Comparison of ENCODE assay signal across 8 cellular contexts in the genomic region with DNA sequence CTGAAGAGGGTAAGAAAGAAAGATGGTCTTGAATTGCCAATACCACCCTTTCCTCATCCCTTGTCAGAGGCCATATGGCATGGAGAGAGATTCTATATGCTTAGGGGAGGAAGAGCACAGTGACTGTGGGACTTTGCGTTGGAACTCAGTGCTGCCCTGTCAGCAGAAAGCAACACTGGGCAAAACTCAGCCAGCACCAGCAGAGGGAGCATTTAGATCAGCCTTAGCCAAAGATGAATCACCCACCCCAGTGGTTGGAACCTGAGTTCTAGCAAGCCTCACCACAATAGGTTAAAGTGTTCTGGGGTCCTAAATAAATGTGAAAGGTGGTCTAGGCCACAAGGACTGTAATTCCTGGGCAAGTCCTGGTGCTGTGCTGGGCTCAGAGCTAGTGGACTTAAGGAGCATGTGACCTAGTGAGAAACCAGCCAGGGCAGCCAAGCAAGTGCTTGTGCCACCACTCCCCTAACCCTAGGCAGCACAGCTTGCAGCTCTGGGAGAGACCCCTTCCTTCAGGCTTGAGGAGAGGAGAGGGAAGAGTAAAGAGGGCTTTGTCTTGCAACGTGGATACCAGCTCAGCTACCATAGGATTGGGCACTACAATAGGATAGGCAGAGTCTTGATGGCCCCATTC. TPM values are rescaled to one million over a fixed set of nuclear protein-coding genes. Genes with fewer than 3 reads are reported as not detected.
DNase-seq lines count a peak whose midpoint lies in the region; ATAC-seq, FAIRE-seq and TF ChIP-seq lines count a peak whose summit lies in the region.

No MANE protein-coding gene starts in this region.

- peak; percentile 86 for FAIRE-seq in keratinocyte (lab: Jason Lieb, UNC)

- H3K27me3 ChIP-seq in keratinocyte (ENCODE audit: control insufficient read depth, extremely low read depth, insufficient read depth, low read length): no peaks in the 10 kb centered on the region

- TF ChIP-seq CTCF in keratinocyte (optimal IDR thresholded peaks at IDR 0.05 in 1 of 3, IDR thresholded peaks at IDR 0.05 in 1 of 3, conservative IDR thresholded peaks at IDR 0.05 in 1 of 3; ENCODE audit: extremely low read depth in 1 of 3, insufficient read depth in 2 of 3, low read length in 3 of 3): peak; percentile 87 to 92 (median 87)

- no peaks in the 10 kb centered on the region for H3K36me3 ChIP-seq in keratinocyte (ENCODE audit: control insufficient read depth in 2 of 2, extremely low read depth in 1 of 2, insufficient read depth in 2 of 2, low read length in 2 of 2)

- H4K20me1 ChIP-seq in keratinocyte (ENCODE audit: control insufficient read depth, extremely low read depth, insufficient read depth, low read length): no peaks in the 10 kb centered on the region

- H3K9ac ChIP-seq in keratinocyte (ENCODE audit: control insufficient read depth, extremely low read depth, insufficient read depth, low read length): no peak overlapping the region

- DNase-seq in stimulated activated naive CD4-positive, alpha-beta T cell treated with Interleukin-2 at 50 U/mL for 16 hours (lab: John Stamatoyannopoulos, UW): peak; percentile 31
- no peak for DNase-seq in stimulated activated naive CD4-positive, alpha-beta T cell (lab: John Stamatoyannopoulos, UW)
- DNase-seq in NCI-H460 (ENCODE audit: extremely low read depth, low read depth) (peak; percentile 53), keratinocyte (ENCODE audit: low read depth, low spot score) (no peak), stromal cell of bone marrow (ENCODE audit: low read depth) (peak; percentile 40), 8988T (no peak)
- peak in 1 of 2 donors; percentile 41 for DNase-seq in activated naive CD4-positive, alpha-beta T cell treated with anti-CD3 and anti-CD28 coated beads, Interleukin-2, amount 50 U/mL, for 72 hours (ENCODE audit: low spot score in 2 of 2)

- H3K9me3 ChIP-seq in keratinocyte (ENCODE audit: control insufficient read depth, low read depth, low read length): no peaks in the 10 kb centered on the region

- H3K4me3 ChIP-seq in keratinocyte (ENCODE audit: control insufficient read depth in 2 of 3, extremely low read depth in 1 of 3, insufficient read depth in 2 of 3, low read depth in 1 of 3, low read length in 3 of 3): no peak overlapping the region

- no peak overlapping the region for H3K4me2 ChIP-seq in keratinocyte (ENCODE audit: control insufficient read depth, extremely low read depth, insufficient read depth, low read depth, low read length)

- peak; percentile 68 for ATAC-seq in HG02763 (IDR thresholded peaks at IDR 0.05; ENCODE audit: unreplicated experiment)
- peak; percentile 65 to 83 for ATAC-seq in activated naive CD4-positive, alpha-beta T cell treated with anti-CD3 and anti-CD28 coated beads, Interleukin-2, amount 50 U/mL, for 72 hours

- dilution Hi-C loops in keratinocyte (cut with MboI; ENCODE audit: extremely low pct_ligation_motif_present, low sequenced_read_pairs): no loop called here

- peaks cover 0 to 4% of the 10 kb centered on the region in 2 donors for H3K36me3 Mint-ChIP-seq in activated naive CD4-positive, alpha-beta T cell treated with anti-CD3 and anti-CD28 coated beads, Interleukin-2, amount 50 U/mL, for 72 hours

- H3K79me2 ChIP-seq in keratinocyte (ENCODE audit: control insufficient read depth, insufficient read depth, low read length): no peaks in the 10 kb centered on the region

- H3K9me1 ChIP-seq in keratinocyte (ENCODE audit: control insufficient read depth, extremely low read depth, insufficient read depth, low read length): no peaks in the 10 kb centered on the region

- no peak overlapping the region for H3K27ac ChIP-seq in keratinocyte (ENCODE audit: control insufficient read depth, insufficient read depth, low read length)

- peaks cover 2% of the 10 kb centered on the region for H3K4me1 ChIP-seq in keratinocyte (ENCODE audit: control insufficient read depth, extremely low read depth, insufficient read depth, low read length)

- H3K9me3 Mint-ChIP-seq in activated naive CD4-positive, alpha-beta T cell treated with anti-CD3 and anti-CD28 coated beads, Interleukin-2, amount 50 U/mL, for 72 hours: peaks cover 7 to 9% of the 10 kb centered on the region in 2 donors

- H3K27ac Mint-ChIP-seq in activated naive CD4-positive, alpha-beta T cell treated with anti-CD3 and anti-CD28 coated beads, Interleukin-2, amount 50 U/mL, for 72 hours: no peak overlapping the region

- no peak overlapping the region for H2AFZ ChIP-seq in keratinocyte (ENCODE audit: control insufficient read depth, low read length)

RNA-seq across cellular contexts. Expression of a gene that starts 11.4 kb away (rescaled TPM):
- total RNA-seq in NCI-H460 (2014; rRNA removed; shearing (Covaris generic)): 68.7 and 74.0 TPM in 2 replicates
- 20.2 and 26.9 TPM in 2 replicates for polyA plus RNA-seq in NCI-H460 (2014; cell fraction: nucleus; rRNA removed)
- 10 to 100 TPM in 1 of 2 donors, 1 to 10 TPM in 1; 6.3 to 42.8 TPM for total RNA-seq in activated naive CD4-positive, alpha-beta T cell treated with anti-CD3 and anti-CD28 coated beads, Interleukin-2, amount 50 U/mL, for 72 hours
- 2.5 to 6.5 TPM (median 3.3 TPM) in 3 replicates for polyA plus RNA-seq in keratinocyte
- polyA plus RNA-seq in keratinocyte (2011; ENCODE audit: low read depth): 3.4 TPM
- polyA plus RNA-seq in keratinocyte (2011; cell fraction: cytosol; rRNA removed): 3.3 and 4.3 TPM in 2 replicates
- 2.1 and 3.8 TPM in 2 replicates for polyA plus RNA-seq in keratinocyte (2011; cell fraction: nucleus; rRNA removed)
- polyA plus RNA-seq in keratinocyte (2012; ENCODE audit: low replicate concordance): 2.1 and 13.2 TPM in 2 replicates
- 8.1 to 14.4 TPM (median 12.3 TPM) in 3 replicates for polyA minus RNA-seq in keratinocyte
- polyA minus RNA-seq in keratinocyte (2011; cell fraction: cytosol; rRNA and poly(A)+ RNA removed): 7.5 TPM
- 3.7 and 9.1 TPM in 2 replicates for polyA minus RNA-seq in keratinocyte (2011; cell fraction: nucleus; rRNA and poly(A)+ RNA removed)

Comparison
In these comparisons a context has a peak if more than half of its experiments do, and no peak if none do; other contexts are left out.
1. DNase-seq: peak in stimulated activated naive CD4-positive, alpha-beta T cell treated with Interleukin-2 at 50 U/mL for 16 hours (single experiment), NCI-H460 (single experiment) and stromal cell of bone marrow (single experiment); none in stimulated activated naive CD4-positive, alpha-beta T cell (0 of 6), keratinocyte (single experiment) and 8988T (single experiment).